Comparison of ENCODE assay signal across 33 cellular contexts in genomic region chr10:127527320-127527719, GRCh38. TPM values are rescaled to one million over a fixed set of nuclear protein-coding genes. Genes with fewer than 3 reads are reported as not detected.
"Had no signal": no experiment of that assay in that cellular context is flagged by ENCODE, and none has a peak within 500 bp of the region (broad histone marks: within the 10 kb centered on the region; RNA-seq: fewer than 3 reads in every experiment).

No MANE protein-coding gene starts in this region.

- H3K27ac Mint-ChIP-seq: activated CD4-positive, alpha-beta T cell treated with anti-CD3 and anti-CD28 coated beads, Interleukin-2, amount 10 ng/mL, durations not matched to agents 24 days and 14 days; activated CD8-positive, alpha-beta T cell treated with anti-CD3 and anti-CD28 coated beads, Interleukin-2, amount 10 ng/mL, durations not matched to agents 7 days and 5 days; activated naive CD4-positive, alpha-beta T cell treated with anti-CD3 and anti-CD28 coated beads, Interleukin-2, amount 50 U/mL, for 24 hours; activated naive CD8-positive, alpha-beta T cell treated with anti-CD3 and anti-CD28 coated beads, Interleukin-2, amount 10 ng/mL, durations not matched to agents 7 days and 5 days; activated T-cell treated with anti-CD3 and anti-CD28 coated beads, Interleukin-2, amount 50 U/mL, for 24 hours; activated T-helper 2 cell treated with anti-CD3 and anti-CD28 coated beads, Interferon-gamma antibody, Interleukin-2, Interleukin-4, amounts not matched to agents 10 μg/mL and 5 μg/mL and 100 μg/mL, durations not matched to agents 14 hours and 24 hours and 36 hours had no signal

- H3K36me3 ChIP-seq: ascending aorta, cardiac muscle cell, MG63, Peyer's patch had no signal

- H3K27me3 ChIP-seq: ascending aorta, cardiac muscle cell, MG63, Peyer's patch had no signal

- H3K4me3 ChIP-seq: ascending aorta, cardiac muscle cell, MG63, Peyer's patch had no signal

- H3K4me3 Mint-ChIP-seq: activated CD4-positive, alpha-beta T cell treated with anti-CD3 and anti-CD28 coated beads, Interleukin-2, amount 10 ng/mL, durations not matched to agents 24 days and 14 days; activated CD8-positive, alpha-beta T cell treated with anti-CD3 and anti-CD28 coated beads, Interleukin-2, amount 10 ng/mL, durations not matched to agents 7 days and 5 days; activated naive CD4-positive, alpha-beta T cell treated with anti-CD3 and anti-CD28 coated beads, Interleukin-2, amount 50 U/mL, for 24 hours; activated naive CD8-positive, alpha-beta T cell treated with anti-CD3 and anti-CD28 coated beads, Interleukin-2, amount 10 ng/mL, durations not matched to agents 7 days and 5 days; activated T-cell treated with anti-CD3 and anti-CD28 coated beads, Interleukin-2, amount 50 U/mL, for 24 hours had no signal

- DNase-seq: activated CD4-positive, alpha-beta T cell treated with anti-CD3 and anti-CD28 coated beads for 1 hour; activated CD4-positive, alpha-beta T cell treated with anti-CD3 and anti-CD28 coated beads, Interleukin-2, amount 10 ng/mL, durations not matched to agents 24 days and 14 days; activated CD4-positive, alpha-beta T cell treated with anti-CD3 and anti-CD28 coated beads, Interleukin-2, amount 50 U/mL, for 48 hours; activated CD4-positive, CD25-positive, alpha-beta regulatory T cell; activated CD8-positive, alpha-beta T cell treated with anti-CD3 and anti-CD28 coated beads, Interleukin-2, amount 10 ng/mL, durations not matched to agents 7 days and 5 days; activated gamma-delta T cell; activated naive CD4-positive, alpha-beta T cell treated with Interleukin-2 at 50 U/mL for 16 hours; activated naive CD8-positive, alpha-beta T cell treated with anti-CD3 and anti-CD28 coated beads, Interleukin-2, amount 10 ng/mL, durations not matched to agents 7 days and 5 days; activated T-cell treated with anti-CD3 and anti-CD28 coated beads, Interleukin-2, amount 50 U/mL, for 24 hours; Karpas-422; KBM-7; NCI-H1436 treated with DMSO at 0.1 percent for 48 hours; NCI-H1694 treated with DMSO at 0.1 percent for 48 hours; NCI-H2029; NCI-H345; NCI-H526; NCI-H748 treated with DMSO at 0.1 percent for 48 hours; NK-92 treated with Interleukin-12 subunit alpha and Interleukin-12 subunit beta, amount 100 ng/mL, for 24 hours; PC-3; Peyer's patch; RPMI8226; SW 1271; T-helper 1 cell; T-helper 2 cell; T-helper 9 cell had no signal

- H3K27me3 Mint-ChIP-seq: activated CD4-positive, alpha-beta T cell treated with anti-CD3 and anti-CD28 coated beads, Interleukin-2, amount 10 ng/mL, durations not matched to agents 24 days and 14 days; activated naive CD4-positive, alpha-beta T cell treated with anti-CD3 and anti-CD28 coated beads, Interleukin-2, amount 50 U/mL, for 24 hours; activated naive CD8-positive, alpha-beta T cell treated with anti-CD3 and anti-CD28 coated beads, Interleukin-2, amount 10 ng/mL, durations not matched to agents 7 days and 5 days; activated T-cell treated with anti-CD3 and anti-CD28 coated beads, Interleukin-2, amount 50 U/mL, for 24 hours had no signal

- H3K36me3 Mint-ChIP-seq: activated naive CD4-positive, alpha-beta T cell treated with anti-CD3 and anti-CD28 coated beads, Interleukin-2, amount 50 U/mL, for 24 hours; activated naive CD8-positive, alpha-beta T cell treated with anti-CD3 and anti-CD28 coated beads, Interleukin-2, amount 10 ng/mL, durations not matched to agents 7 days and 5 days had no signal

- H3K9me3 Mint-ChIP-seq: activated CD4-positive, alpha-beta T cell treated with anti-CD3 and anti-CD28 coated beads, Interleukin-2, amount 10 ng/mL, durations not matched to agents 24 days and 14 days; activated naive CD4-positive, alpha-beta T cell treated with anti-CD3 and anti-CD28 coated beads, Interleukin-2, amount 50 U/mL, for 24 hours; activated naive CD8-positive, alpha-beta T cell treated with anti-CD3 and anti-CD28 coated beads, Interleukin-2, amount 10 ng/mL, durations not matched to agents 7 days and 5 days; activated T-cell treated with anti-CD3 and anti-CD28 coated beads, Interleukin-2, amount 50 U/mL, for 24 hours; activated T-helper 2 cell treated with anti-CD3 and anti-CD28 coated beads, Interferon-gamma antibody, Interleukin-2, Interleukin-4, amounts not matched to agents 10 μg/mL and 5 μg/mL and 100 μg/mL, durations not matched to agents 14 hours and 24 hours and 36 hours had no signal

- H3K4me1 ChIP-seq: ascending aorta, Peyer's patch had no signal

- ATAC-seq: activated CD8-positive, alpha-beta T cell treated with anti-CD3 and anti-CD28 coated beads, Interleukin-2, amount 10 ng/mL, durations not matched to agents 7 days and 5 days; PC-3 had no signal

- H3K27ac ChIP-seq: ascending aorta, cardiac muscle cell, Peyer's patch, VCaP had no signal

- H3K9me3 ChIP-seq: ascending aorta, Peyer's patch had no signal

- H3K4me1 Mint-ChIP-seq: activated CD4-positive, alpha-beta T cell treated with anti-CD3 and anti-CD28 coated beads, Interleukin-2, amount 10 ng/mL, durations not matched to agents 24 days and 14 days; activated naive CD4-positive, alpha-beta T cell treated with anti-CD3 and anti-CD28 coated beads, Interleukin-2, amount 50 U/mL, for 24 hours; activated naive CD8-positive, alpha-beta T cell treated with anti-CD3 and anti-CD28 coated beads, Interleukin-2, amount 10 ng/mL, durations not matched to agents 7 days and 5 days had no signal

RNA-seq across cellular contexts. Expression of gene NPS, which starts 21.8 kb away (rescaled TPM):
- total RNA-seq: activated CD4-positive, alpha-beta T cell treated with anti-CD3 and anti-CD28 coated beads, Interleukin-2, amount 10 ng/mL, durations not matched to agents 24 days and 14 days; activated CD8-positive, alpha-beta T cell treated with anti-CD3 and anti-CD28 coated beads, Interleukin-2, amount 10 ng/mL, durations not matched to agents 7 days and 5 days; activated naive CD8-positive, alpha-beta T cell treated with anti-CD3 and anti-CD28 coated beads, Interleukin-2, amount 10 ng/mL, durations not matched to agents 7 days and 5 days; activated T-helper 2 cell treated with anti-CD3 and anti-CD28 coated beads, Interferon-gamma antibody, Interleukin-2, Interleukin-4, amounts not matched to agents 10 μg/mL and 5 μg/mL and 100 μg/mL, durations not matched to agents 14 hours and 24 hours and 36 hours; ascending aorta; cardiac muscle cell; NCI-H460; PC-3; Peyer's patch had no signal
- polyA plus RNA-seq: adipose tissue, cardiac muscle cell had no signal
